In the genomic region with DNA sequence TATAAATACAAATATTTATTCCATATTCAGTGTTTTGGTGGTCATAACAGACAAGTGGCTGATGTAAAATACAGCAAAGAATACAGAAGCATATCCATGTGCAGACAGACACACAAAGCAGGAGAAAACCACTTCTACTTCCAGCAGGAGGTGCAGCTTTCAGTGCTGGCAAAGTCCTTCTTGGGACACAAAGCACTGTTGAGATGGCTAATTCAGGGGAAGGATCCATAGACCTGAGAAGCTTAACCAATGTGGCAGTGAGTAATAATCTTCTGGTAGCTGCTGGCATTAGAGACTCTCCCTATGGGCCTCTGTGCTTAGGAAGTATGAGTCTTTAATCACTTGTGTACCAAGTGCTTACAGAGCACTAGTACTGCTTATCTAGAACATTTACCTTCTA, we compare ENCODE assay signal across 13 cellular contexts. TPM values are rescaled to one million over a fixed set of nuclear protein-coding genes. Genes with fewer than 3 reads are reported as not detected.
DNase-seq lines count a peak whose midpoint lies in the region; ATAC-seq, FAIRE-seq and TF ChIP-seq lines count a peak whose summit lies in the region.
"Had no signal": no experiment of that assay in that cellular context is flagged by ENCODE, and none has a peak within 500 bp of the region (broad histone marks: within the 10 kb centered on the region; RNA-seq: fewer than 3 reads in every experiment).

No MANE protein-coding gene starts in this region.

- H3K9me3 ChIP-seq in small intestine (ENCODE audit: control insufficient read depth, low read depth) (no peaks in the 10 kb centered on the region), body of pancreas (no peaks in the 10 kb centered on the region), vagina (no peaks in the 10 kb centered on the region)
- H3K9me3 ChIP-seq: esophagus muscularis mucosa had no signal

- intact Hi-C loops in body of pancreas (cut with DNase I) (no loop called here), vagina (cut with DNase I) (no loop called here)

- ATAC-seq in body of pancreas = no peak
- ATAC-seq: naive thymus-derived CD8-positive, alpha-beta T cell had no signal

- H3K4me1 ChIP-seq in small intestine (ENCODE audit: control insufficient read depth in 2 of 2, insufficient read depth in 1 of 2, low read depth in 1 of 2, low read length in 1 of 2) (no peaks in the 10 kb centered on the region), body of pancreas (no peaks in the 10 kb centered on the region), vagina (no peaks in the 10 kb centered on the region)
- H3K4me1 ChIP-seq: esophagus muscularis mucosa had no signal

- H3K4me3 ChIP-seq in fibroblast of pulmonary artery (replicated peaks; ENCODE audit: low read depth, low read length) (no peak overlapping the region), small intestine (ENCODE audit: low read depth in 1 of 2, low read length in 2 of 2) (no peak overlapping the region), body of pancreas (no peak overlapping the region), vagina (no peak overlapping the region)
- H3K4me3 ChIP-seq: esophagus muscularis mucosa had no signal

- FAIRE-seq in small intestine (lab: Jason Lieb, UNC) = no peak

- TF ChIP-seq POLR2A in body of pancreas (IDR thresholded peaks at IDR 0.05) (no peak), vagina (IDR thresholded peaks at IDR 0.05) (no peak)

- TF ChIP-seq CTCF in fibroblast of pulmonary artery (IDR thresholded peaks at IDR 0.05; ENCODE audit: low read length, missing control alignments) (peak; percentile 39), body of pancreas (IDR thresholded peaks at IDR 0.05) (no peak), vagina (IDR thresholded peaks at IDR 0.05) (no peak)

- DNase-seq in NCI-H748 (lab: John Stamatoyannopoulos, UW; ENCODE audit: unreplicated experiment) (peak; percentile 9), NCI-H748 treated with DMSO at 0.1 percent for 48 hours (lab: John Stamatoyannopoulos, UW) (no peak), RKO (ENCODE audit: low spot score) (peak; percentile 28), fibroblast of pulmonary artery (ENCODE audit: low read depth) (peak; percentile 46), small intestine (peak; percentile 28), NCI-H2029 treated with DMSO at 0.1 percent for 48 hours (lab: John Stamatoyannopoulos, UW) (no peak), body of pancreas (no peak), vagina (ENCODE audit: extremely low spot score in 2 of 2) (no peak)
- DNase-seq: activated effector memory CD4-positive, alpha-beta T cell treated with Interleukin-2 at 50 U/mL for 16 hours; naive thymus-derived CD8-positive, alpha-beta T cell; NCI-H226; stimulated activated CD4-positive, alpha-beta T cell treated with anti-CD3 and anti-CD28 coated beads, Interleukin-2, amount 100 ng/mL, for 24 hours had no signal

- H3K27me3 ChIP-seq in small intestine (ENCODE audit: control insufficient read depth in 2 of 2, insufficient read depth in 2 of 2, low read length in 2 of 2) (no peaks in the 10 kb centered on the region), body of pancreas (no peaks in the 10 kb centered on the region), vagina (no peaks in the 10 kb centered on the region)
- H3K27me3 ChIP-seq: esophagus muscularis mucosa had no signal

- H3K27ac ChIP-seq in small intestine (ENCODE audit: low read depth in 1 of 2, low read length in 1 of 2) (no peak overlapping the region), body of pancreas (no peak overlapping the region), vagina (no peak overlapping the region)
- H3K27ac ChIP-seq: esophagus muscularis mucosa had no signal

- H3K36me3 ChIP-seq in small intestine (ENCODE audit: control insufficient read depth in 2 of 2, insufficient read depth in 2 of 2, low read length in 2 of 2) (no peaks in the 10 kb centered on the region), body of pancreas (replicated peaks in 1 of 2; ENCODE audit: insufficient read depth in 1 of 2, low read depth in 2 of 2) (no peaks in the 10 kb centered on the region), vagina (peaks cover 0 to 13% of the 10 kb centered on the region in 2 donors)

RNA-seq across cellular contexts. Expression of a gene that starts 26.8 kb away (rescaled TPM):
- 1 to 10 TPM; 1.3 to 8.4 (median 3.2) TPM for polyA plus RNA-seq in small intestine
- total RNA-seq in body of pancreas = 10 to 100 TPM in 1 of 2 donors, 1 to 10 TPM in 1; 6.5 to 13.2 TPM
- 5.9 TPM for total RNA-seq in vagina

RNA-seq across cellular contexts. Expression of a gene that starts 42.6 kb away (rescaled TPM):
- polyA plus RNA-seq in small intestine = 1 to 10 TPM; 1.3 to 2.2 (median 1.8) TPM
- total RNA-seq in body of pancreas (1 to 10 TPM; 2.9 to 4.9 TPM), vagina (0.98 TPM)

Comparison
In these comparisons a context has a peak if more than half of its experiments do, and no peak if none do; other contexts are left out.
1. DNase-seq: peak in NCI-H748 (single experiment), RKO (single experiment), fibroblast of pulmonary artery (single experiment) and small intestine (single experiment); none in NCI-H748 treated with DMSO at 0.1 percent for 48 hours (single experiment), NCI-H2029 treated with DMSO at 0.1 percent for 48 hours (single experiment), body of pancreas (0 of 4) and vagina (0 of 2).